ENCODE assay signal across 13 cellular contexts in genomic region chr13:51502206-51502651, GRCh38. TPM values are rescaled to one million over a fixed set of nuclear protein-coding genes. Genes with fewer than 3 reads are reported as not detected.
DNase-seq lines count a peak whose midpoint lies in the region; ATAC-seq and TF ChIP-seq lines count a peak whose summit lies in the region.
"Had no signal": no experiment of that assay in that cellular context is flagged by ENCODE, and none has a peak within 500 bp of the region (broad histone marks: within the 10 kb centered on the region; RNA-seq: fewer than 3 reads in every experiment).

No MANE protein-coding gene starts in this region.

- no peaks in the 10 kb centered on the region for H3K36me3 ChIP-seq in tibial artery
- H3K36me3 ChIP-seq: upper lobe of left lung had no signal

- peaks cover 0 to 2% (median 0%) of the 10 kb centered on the region in 3 donors for H3K27me3 Mint-ChIP-seq in immature natural killer cell (ENCODE audit: low read depth in 3 of 3)

- peaks cover 0 to 16% (median 5%) of the 10 kb centered on the region in 4 donors for H3K4me1 ChIP-seq in tibial artery
- H3K4me1 ChIP-seq: Caco-2, upper lobe of left lung had no signal

- H3K4me3 ChIP-seq in tibial artery = no peak overlapping the region
- H3K4me3 ChIP-seq: body of pancreas, upper lobe of left lung had no signal

- intact Hi-C loops in tibial artery (cut with DNase I; ENCODE audit: low total_unique reads) = no loop called here

- H3K4me1 Mint-ChIP-seq in immature natural killer cell = no peaks in the 10 kb centered on the region
- H3K4me1 Mint-ChIP-seq: nephron had no signal

- ATAC-seq in GM19025 (IDR thresholded peaks at IDR 0.05; ENCODE audit: low read depth, unreplicated experiment) (peak; percentile 95), HG02943 (IDR thresholded peaks at IDR 0.05; ENCODE audit: low read depth, unreplicated experiment) (peak; percentile 91)
- ATAC-seq: body of pancreas had no signal

- H3K27me3 ChIP-seq in tibial artery = no peaks in the 10 kb centered on the region
- H3K27me3 ChIP-seq: body of pancreas, upper lobe of left lung had no signal

- DNase-seq in AG08395 (ENCODE audit: low spot score) (peak; percentile 27), tibial artery (no peak), NCI-H2171 treated with DMSO at 0.1 percent for 48 hours (lab: John Stamatoyannopoulos, UW) (no peak), medulla oblongata (ENCODE audit: extremely low spot score) (no peak), immature natural killer cell (no peak)
- peak; percentile 53 to 60 for DNase-seq in activated T-cell treated with anti-CD3 and anti-CD28 coated beads, Interleukin-2, amount 50 U/mL, for 48 hours
- DNase-seq: body of pancreas, Caco-2, NCI-H1436 treated with DMSO at 0.1 percent for 48 hours, upper lobe of left lung had no signal

- H3K27ac Mint-ChIP-seq in immature natural killer cell = no peak overlapping the region
- H3K27ac Mint-ChIP-seq: nephron had no signal

- H3K9me3 Mint-ChIP-seq in immature natural killer cell = no peaks in the 10 kb centered on the region
- H3K9me3 Mint-ChIP-seq: nephron had no signal

- H3K9me3 ChIP-seq in tibial artery = no peaks in the 10 kb centered on the region
- H3K9me3 ChIP-seq: body of pancreas, Caco-2, upper lobe of left lung had no signal

- no peak overlapping the region for H3K27ac ChIP-seq in tibial artery
- H3K27ac ChIP-seq: body of pancreas, upper lobe of left lung had no signal

- no peak overlapping the region for H3K4me3 Mint-ChIP-seq in immature natural killer cell
- H3K4me3 Mint-ChIP-seq: nephron had no signal

- H3K36me3 Mint-ChIP-seq in immature natural killer cell = no peaks in the 10 kb centered on the region

- no peak for TF ChIP-seq CTCF in tibial artery (IDR thresholded peaks at IDR 0.05)

RNA-seq across cellular contexts. Expression of gene INTS6, which starts 49.4 kb away (rescaled TPM):
- 10 to 100 TPM; 16.3 to 35.9 (median 21.4) TPM for polyA plus RNA-seq in immature natural killer cell

Comparison
In these comparisons a context has a peak if more than half of its experiments do, and no peak if none do; other contexts are left out.
1. DNase-seq: peak in AG08395 (single experiment) and activated T-cell treated with anti-CD3 and anti-CD28 coated beads, Interleukin-2, amount 50 U/mL, for 48 hours (2 of 2); none in tibial artery (0 of 2), NCI-H2171 treated with DMSO at 0.1 percent for 48 hours (single experiment), medulla oblongata (single experiment) and immature natural killer cell (0 of 3).